14 cellular contexts compared by ENCODE assay signal in the genomic region with DNA sequence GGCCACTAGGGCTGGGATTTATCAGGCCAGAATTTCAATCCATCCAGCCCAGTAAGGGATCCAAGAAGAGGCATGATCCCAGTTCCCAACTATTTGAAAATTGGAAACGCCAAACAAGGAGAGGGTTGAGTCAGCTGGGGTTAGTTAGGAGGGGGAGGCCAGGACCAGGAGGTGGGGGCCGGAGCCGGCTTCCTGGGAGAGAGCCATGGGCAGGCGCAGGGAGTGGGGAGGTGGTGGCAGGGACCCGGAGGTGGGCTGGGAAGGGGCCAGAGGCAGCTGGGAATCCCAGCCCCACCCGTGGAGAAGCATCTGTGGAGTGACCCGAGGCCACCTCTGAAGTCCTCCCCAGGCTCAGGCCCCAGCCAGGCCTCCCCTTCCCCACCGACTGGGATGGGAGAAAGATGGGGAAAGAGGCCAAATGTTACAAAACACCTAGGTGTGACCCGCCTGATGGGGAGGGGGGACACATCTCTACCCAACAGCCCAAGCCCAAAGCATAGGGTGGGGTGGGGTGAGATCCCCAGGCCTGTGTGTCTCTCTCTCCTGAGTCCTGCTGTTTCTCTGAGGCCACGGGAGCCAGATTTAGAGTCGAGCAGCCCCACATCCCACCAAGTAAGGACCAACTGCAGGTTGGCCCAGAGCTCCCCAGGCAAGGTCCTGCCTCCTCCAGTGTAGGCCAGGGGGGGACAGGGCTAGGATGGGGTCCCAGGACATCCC. TPM values are rescaled to one million over a fixed set of nuclear protein-coding genes. Genes with fewer than 3 reads are reported as not detected.
A peak's percentile ranks its signal among the peaks of the same experiment; 100 is the strongest.
DNase-seq lines count a peak whose midpoint lies in the region; ATAC-seq, FAIRE-seq and TF ChIP-seq lines count a peak whose summit lies in the region.
"Had no signal": no experiment of that assay in that cellular context is flagged by ENCODE, and none has a peak within 500 bp of the region (broad histone marks: within the 10 kb centered on the region; RNA-seq: fewer than 3 reads in every experiment).

No MANE protein-coding gene starts in this region.

- in situ Hi-C loops in K562 (cut with MboI), result no loop called here

- no peak for TF ChIP-seq CTCF in K562 (IDR thresholded peaks at IDR 0.05 in 2 of 3, conservative IDR thresholded peaks at IDR 0.05 in 1 of 3; ENCODE audit: insufficient read depth in 2 of 3, low read depth in 1 of 3, low read length in 3 of 3)
- TF ChIP-seq CTCF in left lung (IDR thresholded peaks at IDR 0.05), result no peak
- TF ChIP-seq CTCF in MM.1S (IDR thresholded peaks at IDR 0.05; ENCODE audit: low read length), result no peak

- POLR2A ChIA-PET in K562 (lab: Yijun Ruan, JAX), result interaction anchor here (0.6 kb wide), 1 partner anchor 10 kb away, joined by 4 read pairs; no protein-coding TSS in a partner anchor

- H3K9me2 ChIP-seq in MM.1S (replicated peaks; ENCODE audit: insufficient read depth, low read length), result no peaks in the 10 kb centered on the region

- H3K4me3 ChIP-seq in BLaER1, result no peak overlapping the region
- H3K4me3 ChIP-seq in K562, result no peak overlapping the region
- no peak overlapping the region for H3K4me3 ChIP-seq in left lung
- peak overlapping the region; percentile 14 for H3K4me3 ChIP-seq in skeletal muscle satellite cell (ENCODE audit: low read length)
- no peak overlapping the region for H3K4me3 ChIP-seq in MM.1S (ENCODE audit: low read length)
- H3K4me3 ChIP-seq: dorsolateral prefrontal cortex had no signal

- H3K79me2 ChIP-seq in K562 (ENCODE audit: control insufficient read depth, insufficient read depth, low read length) (peaks cover 80% of the 10 kb centered on the region), MM.1S (ENCODE audit: low read length) (no peaks in the 10 kb centered on the region)

- no peaks in the 10 kb centered on the region for H3F3A ChIP-seq in MM.1S (ENCODE audit: insufficient read depth, low read length)

- peak overlapping the region; percentile 50 for H3K9ac ChIP-seq in BLaER1
- peak overlapping the region in 1 of 2 experiments; percentile 60; a peak in 1 of 4 replicates for H3K9ac ChIP-seq in K562 (ENCODE audit: insufficient read depth in 1 of 2, low read depth in 2 of 2, low read length in 2 of 2)
- H3K9ac ChIP-seq in skeletal muscle satellite cell (ENCODE audit: low read depth, low read length), result peak overlapping the region; percentile 83
- H3K9ac ChIP-seq in MM.1S (ENCODE audit: low read length), result no peak overlapping the region

- H3K36me3 ChIP-seq in BLaER1 (0 out of 2 replicates have a peak, but pooled peaks cover 6% of the 10 kb centered on the region), K562 (ENCODE audit: control insufficient read depth, insufficient read depth, low read length) (peaks cover 43% of the 10 kb centered on the region), left lung (no peaks in the 10 kb centered on the region), skeletal muscle satellite cell (ENCODE audit: insufficient read depth, low read length) (peaks cover 20% of the 10 kb centered on the region), MM.1S (replicated peaks; ENCODE audit: insufficient read depth, low read length) (no peaks in the 10 kb centered on the region)

- H3K4me1 ChIP-seq in BLaER1 (peaks cover 82% of the 10 kb centered on the region), K562 (replicated peaks in 1 of 2; ENCODE audit: control insufficient read depth in 2 of 2, insufficient read depth in 2 of 2, low read length in 2 of 2) (peaks cover 57 to 67% of the 10 kb centered on the region in 2 experiments), left lung (peaks cover 38 to 78% of the 10 kb centered on the region in 2 donors), skeletal muscle satellite cell (ENCODE audit: control insufficient read depth, insufficient read depth, low read length) (peaks cover 81% of the 10 kb centered on the region), MM.1S (ENCODE audit: low read length) (no peaks in the 10 kb centered on the region)

- H3K27ac ChIP-seq in BLaER1 (peak overlapping the region; percentile 69), K562 (ENCODE audit: extremely low read depth, low read depth, low read length) (no peak overlapping the region), left lung (peak overlapping the region; percentile 53 to 79), MM.1S (ENCODE audit: low read length) (no peak overlapping the region)

- no peaks in the 10 kb centered on the region for H3K9me1 ChIP-seq in K562 (ENCODE audit: control insufficient read depth, insufficient read depth, low read length)

- WGBS in K562 (ENCODE audit: insufficient coverage, low coverage, missing lambda C conversion rate), result 74% methylated on average over 10 of the region's 11 CpGs

- no peak for TF ChIP-seq RAD21 in K562 (CRISPR knock-in tag; conservative IDR thresholded peaks at IDR 0.05 in 1 of 2, IDR thresholded peaks at IDR 0.05 in 1 of 2)

- no peak for TF ChIP-seq POLR2A in K562 (conservative IDR thresholded peaks at IDR 0.05)

- H2AFZ ChIP-seq in K562 (ENCODE audit: low read depth, low read length) (no peak overlapping the region), MM.1S (ENCODE audit: low read length) (no peak overlapping the region)

- no peak for ATAC-seq in K562
- ATAC-seq in left lung, result peak; percentile 4
- ATAC-seq in GM18511 (IDR thresholded peaks at IDR 0.05; ENCODE audit: unreplicated experiment), result no peak

- TF ChIP-seq EP300 in K562 (IDR thresholded peaks at IDR 0.05; ENCODE audit: low read length), result no peak

- H3K27me3 ChIP-seq in BLaER1 (no peaks in the 10 kb centered on the region), K562 (ENCODE audit: control insufficient read depth in 2 of 2, insufficient read depth in 2 of 2, low read length in 2 of 2) (no peaks in the 10 kb centered on the region), left lung (no peaks in the 10 kb centered on the region), skeletal muscle satellite cell (ENCODE audit: control insufficient read depth, insufficient read depth, low read length) (no peaks in the 10 kb centered on the region), MM.1S (replicated peaks; ENCODE audit: insufficient read depth, low read length) (peaks cover 6% of the 10 kb centered on the region)
- H3K27me3 ChIP-seq: dorsolateral prefrontal cortex had no signal

- no peak for FAIRE-seq in K562 (lab: Jason Lieb, UNC)
- FAIRE-seq: islet of Langerhans, TTC549 had no signal

- peak in 1 of 4 experiments; percentile 18 for DNase-seq in K562 (ENCODE audit: extremely low read depth in 1 of 4, low spot score in 3 of 4)
- peak in 1 of 2 donors; percentile 80 for DNase-seq in left lung
- DNase-seq in DMS 273 treated with DMSO at 0.1 percent for 48 hours (lab: John Stamatoyannopoulos, UW), result no peak
- DNase-seq in NCI-H2107 (lab: John Stamatoyannopoulos, UW), result no peak
- no peak for DNase-seq in MM.1S
- DNase-seq: activated T-cell treated with anti-CD3 and anti-CD28 coated beads, Interleukin-2, amount 50 U/mL, for 48 hours; C1 segment of cervical spinal cord; dorsolateral prefrontal cortex; NCI-H1092 treated with DMSO at 0.1 percent for 48 hours had no signal

- H3K9me3 ChIP-seq in BLaER1 (no peaks in the 10 kb centered on the region), K562 (replicated peaks; ENCODE audit: control insufficient read depth, insufficient read depth, low read depth, low read length) (no peaks in the 10 kb centered on the region), left lung (no peaks in the 10 kb centered on the region), skeletal muscle satellite cell (replicated peaks; ENCODE audit: low read length) (no peaks in the 10 kb centered on the region), MM.1S (replicated peaks; ENCODE audit: insufficient read depth, low read length) (no peaks in the 10 kb centered on the region)

- CTCF ChIA-PET in K562 (lab: Yijun Ruan, JAX; ENCODE audit: low intra/inter-chr PET ratio), result no interaction called here

- H4K20me1 ChIP-seq in BLaER1, result no peaks in the 10 kb centered on the region
- 0 out of 2 replicates have a peak, but pooled peaks cover 2% of the 10 kb centered on the region for H4K20me1 ChIP-seq in K562 (replicated peaks; ENCODE audit: control insufficient read depth, insufficient read depth, low read length)
- H4K20me1 ChIP-seq in MM.1S (ENCODE audit: insufficient read depth, low read length), result no peaks in the 10 kb centered on the region

- H3K4me2 ChIP-seq in BLaER1, result peak overlapping the region; percentile 78
- no peak overlapping the region for H3K4me2 ChIP-seq in K562 (ENCODE audit: insufficient read depth, low read length)
- peak overlapping the region; percentile 54 for H3K4me2 ChIP-seq in skeletal muscle satellite cell (ENCODE audit: low read length)
- H3K4me2 ChIP-seq in MM.1S (ENCODE audit: low read depth, low read length), result no peak overlapping the region

- intact Hi-C loops in K562 (cut with micrococcal nuclease), result no loop called here
- intact Hi-C loops in left lung (cut with DNase I), result no loop called here

- BruUV-seq in K562 (replicated peaks; lab: Mats Ljungman, UMichigan), result no TSS peak

RNA-seq across cellular contexts. Expression of gene HSPG2, which starts 10.1 kb away (rescaled TPM):
- 232 and 574 TPM in 2 replicates for total RNA-seq in K562 (2011; cell fraction: chromatin; rRNA removed; ENCODE audit: low replicate concordance)
- 235 and 282 TPM in 2 replicates for total RNA-seq in K562 (2011; cell fraction: nucleolus; rRNA removed)
- 178 and 183 TPM in 2 replicates for total RNA-seq in K562 (2011; cell fraction: nucleoplasm; rRNA removed)
- total RNA-seq in K562 (2014; rRNA removed), result 21.0 and 31.3 TPM in 2 replicates
- 11.4 and 15.7 TPM in 2 replicates for total RNA-seq in K562 (2014; rRNA removed; fragmentation: Illumina TruSeq; extraction: Trizol)
- total RNA-seq in K562 (2015; rRNA removed; fragmentation: Illumina TruSeq; extraction: Trizol), result 13.7 and 17.1 TPM in 2 replicates
- total RNA-seq in K562 (2021), result 139 and 160 TPM in 2 replicates
- polyA plus RNA-seq in K562 (2011; rRNA removed), result 9.9 and 20.6 TPM in 2 replicates
- 14.0 and 24.0 TPM in 2 replicates for polyA plus RNA-seq in K562 (2011; cell fraction: cytosol; rRNA removed)
- 101 and 113 TPM in 2 replicates for polyA plus RNA-seq in K562 (2011; cell fraction: nucleus; rRNA removed)
- 55.2 and 134 TPM in 2 replicates for polyA plus RNA-seq in K562 (2012)
- polyA plus RNA-seq in K562 (2014; fragmentation: Illumina TruSeq; extraction: Trizol), result 30.9 and 52.3 TPM in 2 replicates
- under 1 TPM; 0.14 to 0.86 TPM for polyA plus RNA-seq in K562 (2014; fragmentation: Nextera tagmentation; extraction: Ambion mirVana)
- polyA plus RNA-seq in K562 (2014; rRNA removed), result 29.9 and 34.2 TPM in 2 replicates
- polyA minus RNA-seq in K562 (2011; rRNA and poly(A)+ RNA removed), result 23.2 and 36.8 TPM in 2 replicates
- 58.5 and 103 TPM in 2 replicates for polyA minus RNA-seq in K562 (2011; cell fraction: cytosol; rRNA and poly(A)+ RNA removed)
- 67.2 and 102 TPM in 2 replicates for polyA minus RNA-seq in K562 (2011; cell fraction: nucleus; rRNA and poly(A)+ RNA removed)
- 100 to 1,000 TPM; 324 to 434 TPM for total RNA-seq in left lung
- 149 and 214 TPM in 2 replicates for total RNA-seq in skeletal muscle satellite cell (2012; rRNA removed)

RNA-seq across cellular contexts. Expression of gene CELA3B, which starts 49.9 kb away (rescaled TPM):
- not detected in 2 replicates for total RNA-seq in K562 (2011; cell fraction: chromatin; rRNA removed; ENCODE audit: low replicate concordance)
- total RNA-seq in K562 (2011; cell fraction: nucleolus; rRNA removed), result not detected in 2 replicates
- not detected in 2 replicates for total RNA-seq in K562 (2011; cell fraction: nucleoplasm; rRNA removed)
- total RNA-seq in K562 (2014; rRNA removed) (not detected in 2 replicates), K562 (2014; rRNA removed; fragmentation: Illumina TruSeq; extraction: Trizol) (not detected in 2 replicates), K562 (2015; rRNA removed; fragmentation: Illumina TruSeq; extraction: Trizol) (not detected in 2 replicates), K562 (2021) (3.1 and 3.8 TPM in 2 replicates), left lung (not detected)
- polyA plus RNA-seq in K562 (2011; rRNA removed) (not detected in 2 replicates), K562 (2014; fragmentation: Illumina TruSeq; extraction: Trizol) (not detected in 2 replicates), K562 (2014; fragmentation: Nextera tagmentation; extraction: Ambion mirVana) (not detected), K562 (2014; rRNA removed) (not detected in 2 replicates)
- polyA plus RNA-seq in K562 (2011; cell fraction: cytosol; rRNA removed), result not detected in 2 replicates
- not detected in 2 replicates for polyA plus RNA-seq in K562 (2011; cell fraction: nucleus; rRNA removed)
- polyA plus RNA-seq in K562 (2012), result not detected in 2 replicates
- polyA minus RNA-seq in K562 (2011; rRNA and poly(A)+ RNA removed), result not detected in 2 replicates
- polyA minus RNA-seq in K562 (2011; cell fraction: cytosol; rRNA and poly(A)+ RNA removed), result not detected in 2 replicates
- polyA minus RNA-seq in K562 (2011; cell fraction: nucleus; rRNA and poly(A)+ RNA removed), result not detected in 2 replicates
- not detected in 2 replicates for total RNA-seq in skeletal muscle satellite cell (2012; rRNA removed)
- total RNA-seq: dorsolateral prefrontal cortex had no signal

Comparison
In these comparisons a context has a peak if more than half of its experiments do, and no peak if none do; other contexts are left out.
1. H3K27ac ChIP-seq: peak in BLaER1 (single experiment) and left lung (2 of 2); none in K562 (single experiment) and MM.1S (single experiment).
2. H3K4me2 ChIP-seq: peak in BLaER1 (single experiment) and skeletal muscle satellite cell (single experiment); none in K562 (single experiment) and MM.1S (single experiment).